8 cellular contexts compared by ENCODE assay signal in the genomic region with DNA sequence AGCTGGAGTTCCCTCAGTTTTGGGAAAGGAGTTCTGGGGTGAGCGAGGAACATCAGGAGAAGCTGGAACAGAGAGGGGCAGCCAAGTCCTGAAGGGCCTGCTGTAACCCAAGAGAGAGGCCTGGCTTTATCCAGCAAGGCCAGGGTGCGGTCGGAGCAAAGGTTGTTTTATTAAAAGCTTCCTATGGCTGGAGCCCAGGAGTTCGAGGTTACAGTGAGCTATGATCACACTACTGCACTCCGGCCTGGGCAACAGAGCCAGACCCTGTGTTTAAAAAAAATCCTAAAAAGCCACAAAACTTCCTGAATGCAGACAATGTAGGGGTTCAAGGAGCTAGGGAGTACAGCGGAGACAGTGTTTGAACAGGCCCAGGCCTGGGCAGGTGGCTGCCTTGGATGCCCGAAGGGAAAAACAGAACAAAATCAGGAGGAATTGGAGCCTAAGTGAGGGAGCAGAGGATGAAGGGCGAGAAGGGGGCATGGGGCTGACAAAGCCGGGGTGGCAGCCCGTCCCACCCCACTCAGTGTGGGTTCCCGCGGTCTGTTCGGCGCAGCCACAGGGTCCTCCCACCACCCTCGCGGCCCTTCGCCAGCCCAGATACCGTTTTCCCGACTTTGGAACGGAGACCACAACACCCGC. TPM values are rescaled to one million over a fixed set of nuclear protein-coding genes. Genes with fewer than 3 reads are reported as not detected.
DNase-seq lines count a peak whose midpoint lies in the region; ATAC-seq and TF ChIP-seq lines count a peak whose summit lies in the region.

No MANE protein-coding gene starts in this region.

- TF ChIP-seq CTCF in BE2C (IDR thresholded peaks at IDR 0.05; ENCODE audit: low read depth, low read length), result no peak
- TF ChIP-seq CTCF in LNCaP clone FGC (IDR thresholded peaks at IDR 0.05; ENCODE audit: control insufficient read depth, extremely low read depth, insufficient read depth), result no peak
- TF ChIP-seq CTCF in MCF 10A (IDR thresholded peaks at IDR 0.05; ENCODE audit: unreplicated experiment), result no peak
- no peak for TF ChIP-seq CTCF in lower leg skin (IDR thresholded peaks at IDR 0.05)
- TF ChIP-seq CTCF in thyroid gland (IDR thresholded peaks at IDR 0.05), result no peak

- WGBS in lower leg skin, 2 donors, result 6% methylated on average over 17 to 21 of the region's 21 CpGs
- WGBS in thyroid gland, 2 donors, result 7 to 9% methylated on average over 21 of the region's 21 CpGs

- H3K4me3 ChIP-seq in BE2C (ENCODE audit: low read depth, low read length) (peak overlapping the region; percentile 73), LNCaP clone FGC (ENCODE audit: low read depth, low read length) (peak overlapping the region; percentile 93), lower leg skin (ENCODE audit: low read depth, poor library complexity, severe bottlenecking) (peak overlapping the region; percentile 68), thyroid gland (replicated peaks in 1 of 3) (peak overlapping the region; percentile 46 to 88 (median 65))

- peak; percentile 15 for ATAC-seq in GM21390 (IDR thresholded peaks at IDR 0.05; ENCODE audit: unreplicated experiment)

- H3K36me3 Mint-ChIP-seq in MCF 10A (ENCODE audit: insufficient read depth, unreplicated experiment), result peaks cover 5% of the 10 kb centered on the region

- peak overlapping the region; percentile 95 for H3K27ac Mint-ChIP-seq in MCF 10A (ENCODE audit: low read depth, unreplicated experiment)

- DNase-seq in BE2C (no peak), LNCaP clone FGC (ENCODE audit: low read depth) (no peak), MCF 10A (ENCODE audit: unreplicated experiment) (no peak), lower leg skin (ENCODE audit: low spot score in 2 of 2) (peak in 1 of 2 donors; percentile 95), thyroid gland (peak in 1 of 2 donors; percentile 17), NCI-H1694 (lab: John Stamatoyannopoulos, UW) (no peak), glomerular visceral epithelial cell (ENCODE audit: extremely low spot score) (no peak)

- CTCF ChIA-PET in MCF 10A (lab: Yijun Ruan, JAX), result interaction anchor here (0.6 to 2.8 kb wide), 10 partner anchors 11 to 33 kb away, joined by 3 to 17 read pairs (median 6); no protein-coding TSS in a partner anchor

- H3K27me3 ChIP-seq in BE2C, result no peaks in the 10 kb centered on the region
- no peaks in the 10 kb centered on the region for H3K27me3 ChIP-seq in thyroid gland

- H3K4me1 ChIP-seq in BE2C (peaks cover 12% of the 10 kb centered on the region), thyroid gland (peaks cover 46 to 62% of the 10 kb centered on the region in 2 donors)

- POLR2A ChIA-PET in MCF 10A (lab: Yijun Ruan, JAX), result interaction anchor here (0.7 to 20.2 kb wide), 14 partner anchors 11 to 494 kb away, joined by 3 to 2284 read pairs (median 6); a partner anchor contains a TSS

- TSS peak; percentile 89 for BruUV-seq in MCF 10A (replicated peaks; lab: Mats Ljungman, UMichigan)

- no peak for TF ChIP-seq POLR2A in lower leg skin (IDR thresholded peaks at IDR 0.05)
- no peak for TF ChIP-seq POLR2A in thyroid gland (IDR thresholded peaks at IDR 0.05)

- H3K4me3 Mint-ChIP-seq in MCF 10A (ENCODE audit: unreplicated experiment), result peak overlapping the region; percentile 95

- H3K9me3 Mint-ChIP-seq in MCF 10A (ENCODE audit: unreplicated experiment), result no peaks in the 10 kb centered on the region

- no peaks in the 10 kb centered on the region for H3K9me3 ChIP-seq in BE2C
- no peaks in the 10 kb centered on the region for H3K9me3 ChIP-seq in thyroid gland

- peak overlapping the region; percentile 100 for H3K27ac ChIP-seq in thyroid gland

- no peaks in the 10 kb centered on the region for H3K27me3 Mint-ChIP-seq in MCF 10A (ENCODE audit: insufficient read depth, unreplicated experiment)

- intact Hi-C loops in MCF 10A (cut with micrococcal nuclease) (loop anchor here (2.0 kb wide), 1 partner anchor 20 kb away; no protein-coding TSS in a partner anchor), lower leg skin (cut with DNase I; ENCODE audit: low total_unique reads) (no loop called here), thyroid gland (cut with DNase I) (no loop called here)

- H3K36me3 ChIP-seq in BE2C (no peaks in the 10 kb centered on the region), thyroid gland (no peaks in the 10 kb centered on the region)

- peaks cover 21% of the 10 kb centered on the region for H3K4me1 Mint-ChIP-seq in MCF 10A (ENCODE audit: insufficient read depth, unreplicated experiment)

RNA-seq across cellular contexts. Expression of a gene that starts 22.1 kb away (rescaled TPM):
- 273 TPM for polyA plus RNA-seq in BE2C (2012; ENCODE audit: insufficient read depth, insufficient read length, low read depth)
- total RNA-seq in MCF 10A (2022) (10,851 and 12,068 TPM in 2 replicates), lower leg skin (over 10,000 TPM in 1 of 4 donors, 1,000 to 10,000 TPM in 3; 5,806 to 14,299 (median 7,416) TPM), thyroid gland (over 10,000 TPM; 20,994 to 36,233 (median 26,043) TPM)

RNA-seq across cellular contexts. Expression of a gene that starts 48.1 kb away (rescaled TPM):
- 66.9 TPM for polyA plus RNA-seq in BE2C (2012; ENCODE audit: insufficient read depth, insufficient read length, low read depth)
- 70.9 and 75.5 TPM in 2 replicates for total RNA-seq in MCF 10A (2022)
- 100 to 1,000 TPM in 1 of 4 donors, 10 to 100 TPM in 3; 73.1 to 103 (median 89.5) TPM for total RNA-seq in lower leg skin
- 100 to 1,000 TPM in 3 of 4 donors, 10 to 100 TPM in 1; 99.8 to 122 (median 116) TPM for total RNA-seq in thyroid gland

RNA-seq across cellular contexts. Expression of a gene that starts 54.2 kb away (rescaled TPM):
- 301 TPM for polyA plus RNA-seq in BE2C (2012; ENCODE audit: insufficient read depth, insufficient read length, low read depth)
- total RNA-seq in MCF 10A (2022) (1,026 and 1,292 TPM in 2 replicates), lower leg skin (100 to 1,000 TPM; 147 to 645 (median 301) TPM), thyroid gland (1,000 to 10,000 TPM in 1 of 4 donors, 100 to 1,000 TPM in 3; 195 to 1,623 (median 652) TPM)
